In genomic region chr1:223133824-223134435, GRCh38 we compare ENCODE assay signal across 8 cellular contexts. TPM values are rescaled to one million over a fixed set of nuclear protein-coding genes. Genes with fewer than 3 reads are reported as not detected.
DNase-seq lines count a peak whose midpoint lies in the region; FAIRE-seq and TF ChIP-seq lines count a peak whose summit lies in the region.

No MANE protein-coding gene starts in this region.

- H3K79me2 ChIP-seq in Loucy (ENCODE audit: insufficient read depth, low read length), result no peaks in the 10 kb centered on the region

- no peak for TF ChIP-seq EP300 in stomach (IDR thresholded peaks at IDR 0.05)

- H3K27me3 ChIP-seq in Loucy (ENCODE audit: insufficient read depth, low read length, poor library complexity, severe bottlenecking), result peaks cover 18% of the 10 kb centered on the region
- H3K27me3 ChIP-seq in neuron (ENCODE audit: insufficient read depth, low read length), result peaks cover 41% of the 10 kb centered on the region
- no peaks in the 10 kb centered on the region for H3K27me3 ChIP-seq in stomach

- no peaks in the 10 kb centered on the region for H3F3A ChIP-seq in Loucy (ENCODE audit: low read depth)

- no peak overlapping the region for H3K9ac ChIP-seq in Loucy (ENCODE audit: low read depth, low read length, poor library complexity, severe bottlenecking)

- H3K9me2 ChIP-seq in Loucy (replicated peaks; ENCODE audit: low read depth, low read length), result no peaks in the 10 kb centered on the region

- TF ChIP-seq POLR2A in H54 (IDR thresholded peaks at IDR 0.05; ENCODE audit: low read depth, low read length), result no peak
- no peak for TF ChIP-seq POLR2A in stomach (IDR thresholded peaks at IDR 0.05)

- no peak for FAIRE-seq in H54 (lab: Jason Lieb, UNC)

- TF ChIP-seq CTCF in Loucy (conservative IDR thresholded peaks at IDR 0.05; ENCODE audit: low read length), result peak; percentile 90
- peak; percentile 93 for TF ChIP-seq CTCF in foreskin fibroblast (IDR thresholded peaks at IDR 0.05; ENCODE audit: low read depth, low read length)
- peak in 3 of 7 experiments; percentile 88 to 96 (median 95) for TF ChIP-seq CTCF in stomach (IDR thresholded peaks at IDR 0.05)

- intact Hi-C loops in stomach (cut with DNase I; ENCODE audit: low total_unique reads), result loop anchor here (10.0 kb wide), 1 partner anchor 551 kb away; no protein-coding TSS in a partner anchor

- H3K27ac ChIP-seq in stomach, result peak overlapping the region; percentile 70 to 85 (median 79)

- H2AFZ ChIP-seq in Loucy (ENCODE audit: low read length), result peak overlapping the region; percentile 79
- H2AFZ ChIP-seq in neuron (ENCODE audit: low read depth, low read length), result peak overlapping the region; percentile 23

- H3K36me3 ChIP-seq in Loucy (ENCODE audit: insufficient read depth, low read length) (no peaks in the 10 kb centered on the region), neuron (ENCODE audit: insufficient read depth, low read length) (no peaks in the 10 kb centered on the region), stomach (peaks cover 0 to 13% (median 0%) of the 10 kb centered on the region in 4 donors)

- peak overlapping the region; percentile 47 for H3K4me3 ChIP-seq in Loucy (ENCODE audit: low read length, poor library complexity, severe bottlenecking)
- peak overlapping the region; percentile 29 to 46 for H3K4me3 ChIP-seq in foreskin fibroblast (ENCODE audit: low read depth in 1 of 2, low read length in 2 of 2)
- peak overlapping the region; percentile 14 for H3K4me3 ChIP-seq in neuron (ENCODE audit: low read length)
- peak overlapping the region; percentile 32 to 44 (median 38) for H3K4me3 ChIP-seq in stomach

- DNase-seq in DMS53 treated with DMSO at 0.1 percent for 48 hours (lab: John Stamatoyannopoulos, UW; ENCODE audit: unreplicated experiment) (peak; percentile 86), H54 (ENCODE audit: insufficient read length, low spot score) (peak; percentile 85), SIG-M5 treated with dmso at 0.1 percent for 504 hours (lab: John Stamatoyannopoulos, UW; ENCODE audit: unreplicated experiment) (peak; percentile 79), activated gamma-delta T cell (lab: John Stamatoyannopoulos, UW) (peak; percentile 38), foreskin fibroblast (peak; percentile 70 to 90), stomach (peak; percentile 91)

- H3K4me1 ChIP-seq in Loucy (ENCODE audit: insufficient read depth, low read length, poor library complexity, severe bottlenecking) (no peaks in the 10 kb centered on the region), neuron (ENCODE audit: insufficient read depth, low read length) (no peaks in the 10 kb centered on the region), stomach (peaks cover 7 to 63% (median 46%) of the 10 kb centered on the region in 4 donors)

- no peaks in the 10 kb centered on the region for H4K20me1 ChIP-seq in Loucy (ENCODE audit: insufficient read depth, low read length, poor library complexity, severe bottlenecking)

- 2 to 4% (median 3%) methylated on average over 23 of the region's 23 CpGs for WGBS in stomach, 5 donors

- no peaks in the 10 kb centered on the region for H3K9me3 ChIP-seq in Loucy (ENCODE audit: insufficient read depth, low read depth, low read length)
- H3K9me3 ChIP-seq in neuron (ENCODE audit: low read length), result no peaks in the 10 kb centered on the region
- no peaks in the 10 kb centered on the region for H3K9me3 ChIP-seq in stomach

- peak overlapping the region; percentile 60 for H3K4me2 ChIP-seq in Loucy (ENCODE audit: low read depth, low read length, poor library complexity, severe bottlenecking)

RNA-seq across cellular contexts. Expression of gene TLR5, which starts 9.1 kb away (rescaled TPM):
- 10 to 100 TPM in 1 of 5 donors, 1 to 10 TPM in 2, under 1 TPM in 1, not detected in 1; 0.58 to 25.9 (median 5.6) TPM for total RNA-seq in stomach
- 1 to 10 TPM in 2 of 3 donors, under 1 TPM in 1; 0.46 to 5.4 (median 1.2) TPM for polyA plus RNA-seq in stomach

Comparison
In these comparisons a context has a peak if more than half of its experiments do, and no peak if none do; other contexts are left out.
1. Peak in every context shown above with its lines: DNase-seq, H3K4me3 ChIP-seq and H3K27ac ChIP-seq.
2. DNase-seq: peak in every context shown above with its lines; median percentile 91 in stomach; 86 in DMS53 treated with DMSO at 0.1 percent for 48 hours; 85 in H54; 80 in foreskin fibroblast; 79 in SIG-M5 treated with dmso at 0.1 percent for 504 hours; 38 in activated gamma-delta T cell.